14 cellular contexts compared by ENCODE assay signal in genomic region chr2:222296311-222296736, GRCh38. TPM values are rescaled to one million over a fixed set of nuclear protein-coding genes. Genes with fewer than 3 reads are reported as not detected.
DNase-seq lines count a peak whose midpoint lies in the region; ATAC-seq and TF ChIP-seq lines count a peak whose summit lies in the region.
"Had no signal": no experiment of that assay in that cellular context is flagged by ENCODE, and none has a peak within 500 bp of the region (broad histone marks: within the 10 kb centered on the region; RNA-seq: fewer than 3 reads in every experiment).

No MANE protein-coding gene starts in this region.

- ATAC-seq in thoracic aorta (ENCODE audit: insufficient number of reproducible peaks, low FRiP score, low read depth) (no peak), HG03565 (IDR thresholded peaks at IDR 0.05; ENCODE audit: unreplicated experiment) (no peak)

- H3K4me3 ChIP-seq in left ventricle myocardium inferior: peak overlapping the region; percentile 42
- peak overlapping the region; percentile 26 for H3K4me3 ChIP-seq in OCI-LY3 (ENCODE audit: low read length)
- peak overlapping the region; percentile 37 to 70 for H3K4me3 ChIP-seq in foreskin fibroblast (ENCODE audit: low read depth in 1 of 2, low read length in 2 of 2)
- peak overlapping the region; percentile 65 for H3K4me3 ChIP-seq in thoracic aorta
- H3K4me3 ChIP-seq in spleen: peak overlapping the region in 2 of 8 donors; percentile 27 to 61
- H3K4me3 ChIP-seq: prostate gland had no signal

- DNase-seq in left ventricle myocardium inferior: no peak
- DNase-seq in cardiac septum (ENCODE audit: low spot score): no peak
- DNase-seq in foreskin fibroblast: peak in 1 of 2 donors; percentile 46
- no peak for DNase-seq in thoracic aorta (ENCODE audit: low spot score)
- no peak for DNase-seq in NCI-H2227 treated with DMSO at 0.1 percent for 48 hours (lab: John Stamatoyannopoulos, UW)
- DNase-seq in spleen: no peak
- DNase-seq: NCI-H1048, NCI-H226 had no signal

- H3K4me1 ChIP-seq in left ventricle myocardium inferior (peaks cover 35% of the 10 kb centered on the region), OCI-LY3 (ENCODE audit: low read length) (no peaks in the 10 kb centered on the region), thoracic aorta (ENCODE audit: control insufficient read depth in 1 of 2, low read depth in 2 of 2) (peaks cover 17 to 44% of the 10 kb centered on the region in 2 donors), spleen (peaks cover 9 to 68% (median 45%) of the 10 kb centered on the region in 6 donors)
- H3K4me1 ChIP-seq: BLaER1, prostate gland had no signal

- H3K27ac ChIP-seq in left ventricle myocardium inferior (replicated peaks) (no peak overlapping the region), OCI-LY3 (ENCODE audit: low read length) (no peak overlapping the region), thoracic aorta (no peak overlapping the region), spleen (no peak overlapping the region)
- H3K27ac ChIP-seq: BLaER1, epithelial cell of prostate, prostate gland, RWPE1 had no signal

- H3K27me3 ChIP-seq in left ventricle myocardium inferior (ENCODE audit: low read depth) (peaks cover 100% of the 10 kb centered on the region), OCI-LY3 (ENCODE audit: low read depth, low read length) (no peaks in the 10 kb centered on the region), thoracic aorta (replicated peaks; ENCODE audit: insufficient read depth) (peaks cover 42% of the 10 kb centered on the region), spleen (replicated peaks in 1 of 7) (peaks cover 8 to 100% (median 98%) of the 10 kb centered on the region in 7 donors)

- intact Hi-C loops in left ventricle myocardium inferior (cut with micrococcal nuclease): no loop called here
- intact Hi-C loops in cardiac septum (cut with DNase I): no loop called here
- intact Hi-C loops in spleen (cut with DNase I; ENCODE audit: low total_unique reads): no loop called here

- peak overlapping the region; percentile 30 for H3K4me2 ChIP-seq in OCI-LY3 (ENCODE audit: low read length)
- H3K4me2 ChIP-seq: BLaER1 had no signal

- no peak overlapping the region for H2AFZ ChIP-seq in OCI-LY3 (ENCODE audit: low read depth, low read length)

- H3K79me2 ChIP-seq in OCI-LY3 (ENCODE audit: low read length): no peaks in the 10 kb centered on the region

- 6 to 11% (median 9%) methylated on average over 6 of the region's 6 CpGs for whole genome bisulfite sequencing in spleen, 5 donors

- H4K20me1 ChIP-seq in OCI-LY3 (ENCODE audit: insufficient read depth, low read length): no peaks in the 10 kb centered on the region

- H3K9me3 ChIP-seq in left ventricle myocardium inferior (replicated peaks) (no peaks in the 10 kb centered on the region), OCI-LY3 (ENCODE audit: insufficient read depth, low read length) (no peaks in the 10 kb centered on the region), thoracic aorta (no peaks in the 10 kb centered on the region), spleen (peaks cover 0 to 12% (median 0%) of the 10 kb centered on the region in 8 donors)
- H3K9me3 ChIP-seq: prostate gland had no signal

- H3K9ac ChIP-seq in OCI-LY3 (ENCODE audit: low read length): no peak overlapping the region
- H3K9ac ChIP-seq: BLaER1 had no signal

- TF ChIP-seq POLR2A in spleen (IDR thresholded peaks at IDR 0.05): no peak

- TF ChIP-seq CTCF in left ventricle myocardium inferior (IDR thresholded peaks at IDR 0.05; ENCODE audit: borderline replicate concordance) (no peak), OCI-LY3 (IDR thresholded peaks at IDR 0.05; ENCODE audit: low read depth, low read length) (no peak), foreskin fibroblast (IDR thresholded peaks at IDR 0.05; ENCODE audit: low read depth, low read length) (no peak), thoracic aorta (IDR thresholded peaks at IDR 0.05) (no peak), spleen (IDR thresholded peaks at IDR 0.05 in 8 of 11, conservative IDR thresholded peaks at IDR 0.05 in 3 of 11) (no peak)

- H3K36me3 ChIP-seq in left ventricle myocardium inferior (no peaks in the 10 kb centered on the region), OCI-LY3 (replicated peaks; ENCODE audit: low read depth, low read length) (no peaks in the 10 kb centered on the region), thoracic aorta (no peaks in the 10 kb centered on the region), spleen (no peaks in the 10 kb centered on the region)
- H3K36me3 ChIP-seq: BLaER1, prostate gland had no signal

RNA-seq across cellular contexts. Expression of gene PAX3, which starts 2.5 kb away (rescaled TPM):
- total RNA-seq in left ventricle myocardium inferior (0.30 TPM), cardiac septum (0.19 TPM), thoracic aorta (not detected), spleen (under 1 TPM in 1 of 7 donors, not detected in 6; 0.26 TPM)
- not detected for polyA plus RNA-seq in spleen
- total RNA-seq: prostate gland had no signal
